Comparison of ENCODE assay signal across 1 cellular context in the genomic region with DNA sequence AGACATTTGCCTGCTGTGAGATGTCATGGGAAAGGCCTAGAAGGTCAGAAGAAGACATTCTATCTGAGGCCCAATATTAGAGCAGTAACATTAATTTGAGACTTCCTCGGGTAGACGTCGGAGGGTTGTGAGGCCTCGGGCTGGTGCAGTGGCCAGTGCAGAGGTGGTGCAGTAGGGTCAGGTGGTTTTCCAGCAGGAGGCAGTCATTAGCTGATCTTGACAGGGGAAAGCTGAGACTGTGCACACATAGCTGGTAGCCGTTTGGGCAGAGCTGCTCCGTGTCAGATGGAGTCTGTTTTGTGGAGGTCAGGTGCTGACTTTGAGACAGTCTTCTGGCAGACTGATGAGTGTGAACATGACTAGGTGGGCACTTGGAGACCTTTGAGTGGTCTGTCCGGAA.
TF ChIP-seq lines count a peak whose summit lies in the region.

No MANE protein-coding gene starts in this region.

TF ChIP-seq in GM23338, 12 proteins besides CTCF, POLR2A, EP300 and RAD21 (continued from another document):
- TF ChIP-seq, protein P1, sequence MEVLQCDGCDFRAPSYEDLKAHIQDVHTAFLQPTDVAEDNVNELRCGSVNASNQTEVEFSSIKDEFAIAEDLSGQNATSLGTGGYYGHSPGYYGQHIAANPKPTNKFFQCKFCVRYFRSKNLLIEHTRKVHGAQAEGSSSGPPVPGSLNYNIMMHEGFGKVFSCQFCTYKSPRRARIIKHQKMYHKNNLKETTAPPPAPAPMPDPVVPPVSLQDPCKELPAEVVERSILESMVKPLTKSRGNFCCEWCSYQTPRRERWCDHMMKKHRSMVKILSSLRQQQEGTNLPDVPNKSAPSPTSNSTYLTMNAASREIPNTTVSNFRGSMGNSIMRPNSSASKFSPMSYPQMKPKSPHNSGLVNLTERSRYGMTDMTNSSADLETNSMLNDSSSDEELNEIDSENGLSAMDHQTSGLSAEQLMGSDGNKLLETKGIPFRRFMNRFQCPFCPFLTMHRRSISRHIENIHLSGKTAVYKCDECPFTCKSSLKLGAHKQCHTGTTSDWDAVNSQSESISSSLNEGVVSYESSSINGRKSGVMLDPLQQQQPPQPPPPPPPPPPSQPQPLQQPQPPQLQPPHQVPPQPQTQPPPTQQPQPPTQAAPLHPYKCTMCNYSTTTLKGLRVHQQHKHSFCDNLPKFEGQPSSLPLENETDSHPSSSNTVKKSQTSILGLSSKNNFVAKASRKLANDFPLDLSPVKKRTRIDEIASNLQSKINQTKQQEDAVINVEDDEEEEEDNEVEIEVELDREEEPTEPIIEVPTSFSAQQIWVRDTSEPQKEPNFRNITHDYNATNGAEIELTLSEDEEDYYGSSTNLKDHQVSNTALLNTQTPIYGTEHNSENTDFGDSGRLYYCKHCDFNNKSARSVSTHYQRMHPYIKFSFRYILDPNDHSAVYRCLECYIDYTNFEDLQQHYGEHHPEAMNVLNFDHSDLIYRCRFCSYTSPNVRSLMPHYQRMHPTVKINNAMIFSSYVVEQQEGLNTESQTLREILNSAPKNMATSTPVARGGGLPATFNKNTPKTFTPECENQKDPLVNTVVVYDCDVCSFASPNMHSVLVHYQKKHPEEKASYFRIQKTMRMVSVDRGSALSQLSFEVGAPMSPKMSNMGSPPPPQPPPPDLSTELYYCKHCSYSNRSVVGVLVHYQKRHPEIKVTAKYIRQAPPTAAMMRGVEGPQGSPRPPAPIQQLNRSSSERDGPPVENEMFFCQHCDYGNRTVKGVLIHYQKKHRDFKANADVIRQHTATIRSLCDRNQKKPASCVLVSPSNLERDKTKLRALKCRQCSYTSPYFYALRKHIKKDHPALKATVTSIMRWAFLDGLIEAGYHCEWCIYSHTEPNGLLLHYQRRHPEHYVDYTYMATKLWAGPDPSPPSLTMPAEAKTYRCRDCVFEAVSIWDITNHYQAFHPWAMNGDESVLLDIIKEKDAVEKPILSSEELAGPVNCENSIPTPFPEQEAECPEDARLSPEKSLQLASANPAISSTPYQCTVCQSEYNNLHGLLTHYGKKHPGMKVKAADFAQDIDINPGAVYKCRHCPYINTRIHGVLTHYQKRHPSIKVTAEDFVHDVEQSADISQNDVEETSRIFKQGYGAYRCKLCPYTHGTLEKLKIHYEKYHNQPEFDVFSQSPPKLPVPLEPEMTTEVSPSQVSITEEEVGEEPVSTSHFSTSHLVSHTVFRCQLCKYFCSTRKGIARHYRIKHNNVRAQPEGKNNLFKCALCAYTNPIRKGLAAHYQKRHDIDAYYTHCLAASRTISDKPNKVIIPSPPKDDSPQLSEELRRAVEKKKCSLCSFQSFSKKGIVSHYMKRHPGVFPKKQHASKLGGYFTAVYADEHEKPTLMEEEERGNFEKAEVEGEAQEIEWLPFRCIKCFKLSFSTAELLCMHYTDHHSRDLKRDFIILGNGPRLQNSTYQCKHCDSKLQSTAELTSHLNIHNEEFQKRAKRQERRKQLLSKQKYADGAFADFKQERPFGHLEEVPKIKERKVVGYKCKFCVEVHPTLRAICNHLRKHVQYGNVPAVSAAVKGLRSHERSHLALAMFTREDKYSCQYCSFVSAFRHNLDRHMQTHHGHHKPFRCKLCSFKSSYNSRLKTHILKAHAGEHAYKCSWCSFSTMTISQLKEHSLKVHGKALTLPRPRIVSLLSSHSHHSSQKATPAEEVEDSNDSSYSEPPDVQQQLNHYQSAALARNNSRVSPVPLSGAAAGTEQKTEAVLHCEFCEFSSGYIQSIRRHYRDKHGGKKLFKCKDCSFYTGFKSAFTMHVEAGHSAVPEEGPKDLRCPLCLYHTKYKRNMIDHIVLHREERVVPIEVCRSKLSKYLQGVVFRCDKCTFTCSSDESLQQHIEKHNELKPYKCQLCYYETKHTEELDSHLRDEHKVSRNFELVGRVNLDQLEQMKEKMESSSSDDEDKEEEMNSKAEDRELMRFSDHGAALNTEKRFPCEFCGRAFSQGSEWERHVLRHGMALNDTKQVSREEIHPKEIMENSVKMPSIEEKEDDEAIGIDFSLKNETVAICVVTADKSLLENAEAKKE (CRISPR knock-in tag; IDR thresholded peaks at IDR 0.05) = no peak
